29 cellular contexts compared by ENCODE assay signal in genomic region chr15:68712886-68713285, GRCh38.
"Had no signal": no experiment of that assay in that cellular context is flagged by ENCODE, and none has a peak within 500 bp of the region (broad histone marks: within the 10 kb centered on the region; RNA-seq: fewer than 3 reads in every experiment).

No MANE protein-coding gene starts in this region.

- H3K27me3 ChIP-seq: brain microvascular endothelial cell, dorsolateral prefrontal cortex, gastrocnemius medialis, heart left ventricle had no signal

- DNase-seq: activated CD4-positive, alpha-beta memory T cell treated with anti-CD3 and anti-CD28 coated beads for 36 hours; activated CD4-positive, alpha-beta T cell treated with anti-CD3 and anti-CD28 coated beads for 36 hours; activated CD4-positive, alpha-beta T cell treated with anti-CD3 and anti-CD28 coated beads, Interleukin-2, amount 10 ng/mL, durations not matched to agents 24 days and 14 days; activated CD4-positive, CD25-positive, alpha-beta regulatory T cell; activated CD4-positive, CD25-positive, alpha-beta regulatory T cell treated with anti-CD3 and anti-CD28 coated beads, Interleukin-2, amount 50 U/mL, for 72 hours; activated CD8-positive, alpha-beta memory T cell treated with anti-CD3 and anti-CD28 coated beads, Interleukin-2, amount 10 ng/mL, durations not matched to agents 7 days and 5 days; activated CD8-positive, alpha-beta memory T cell treated with anti-CD3 and anti-CD28 coated beads, Interleukin-2, amount 50 U/mL, for 48 hours; activated CD8-positive, alpha-beta T cell treated with anti-CD3 and anti-CD28 coated beads, Interleukin-2, amount 10 ng/mL, durations not matched to agents 7 days and 5 days; activated effector memory CD4-positive, alpha-beta T cell treated with Interleukin-2 at 50 U/mL for 16 hours; activated gamma-delta T cell treated with Interleukin-2 at 50 U/mL for 16 hours; activated naive CD4-positive, alpha-beta T cell treated with anti-CD3 and anti-CD28 coated beads, Interleukin-2, amount 50 U/mL, for 16 hours; activated naive CD4-positive, alpha-beta T cell treated with Interleukin-2 at 50 U/mL for 16 hours; activated T-cell treated with anti-CD3 and anti-CD28 coated beads for 4 hours; activated T-cell treated with anti-CD3 and anti-CD28 coated beads, Interleukin-2, amount 50 U/mL, for 24 hours; amniotic stem cell; anterior cingulate cortex; brain microvascular endothelial cell; effector memory CD4-positive, alpha-beta T cell; endodermal cell; erythroblast; foreskin keratinocyte; gastrocnemius medialis; glutamatergic neuron; heart left ventricle; T-helper 2 cell had no signal

- H3K4me3 ChIP-seq: coronary artery, dorsolateral prefrontal cortex, esophagus muscularis mucosa, gastrocnemius medialis, heart left ventricle had no signal

- H3K9me3 ChIP-seq: esophagus muscularis mucosa, gastrocnemius medialis, heart left ventricle had no signal

- H3K4me1 ChIP-seq: foreskin keratinocyte, gastrocnemius medialis had no signal

- H3K36me3 ChIP-seq: brain microvascular endothelial cell, gastrocnemius medialis had no signal

- ATAC-seq: activated CD4-positive, alpha-beta T cell treated with anti-CD3 and anti-CD28 coated beads for 36 hours; activated CD8-positive, alpha-beta memory T cell treated with anti-CD3 and anti-CD28 coated beads, Interleukin-2, amount 10 ng/mL, durations not matched to agents 7 days and 5 days; activated CD8-positive, alpha-beta T cell treated with anti-CD3 and anti-CD28 coated beads, Interleukin-2, amount 10 ng/mL, durations not matched to agents 7 days and 5 days; activated T-helper 17 cell treated with anti-CD3 and anti-CD28 coated beads, Interleukin-2, amount 50 U/mL, for 72 hours; foreskin keratinocyte; gastrocnemius medialis; heart left ventricle had no signal

- H3K27ac ChIP-seq: brain microvascular endothelial cell, coronary artery, dorsolateral prefrontal cortex, esophagus muscularis mucosa, foreskin keratinocyte, gastrocnemius medialis, heart left ventricle had no signal
